11 cellular contexts compared by ENCODE assay signal in genomic region chr15:42584031-42584765, GRCh38. TPM values are rescaled to one million over a fixed set of nuclear protein-coding genes. Genes with fewer than 3 reads are reported as not detected.
DNase-seq lines count a peak whose midpoint lies in the region; ATAC-seq and TF ChIP-seq lines count a peak whose summit lies in the region.
"Had no signal": no experiment of that assay in that cellular context is flagged by ENCODE, and none has a peak within 500 bp of the region (broad histone marks: within the 10 kb centered on the region; RNA-seq: fewer than 3 reads in every experiment).

No MANE protein-coding gene starts in this region.

- H3K36me3 ChIP-seq in tibial nerve, result peaks cover 0 to 14% (median 0%) of the 10 kb centered on the region in 3 donors

- no peaks in the 10 kb centered on the region for H3K9me3 ChIP-seq in tibial nerve

- peaks cover 41% of the 10 kb centered on the region for H3K27me3 Mint-ChIP-seq in Calu3 (ENCODE audit: unreplicated experiment)

- DNase-seq in M059J (ENCODE audit: low read depth), result peak; percentile 64
- DNase-seq in astrocyte of the spinal cord (ENCODE audit: low read depth, low spot score), result peak; percentile 10
- DNase-seq in left kidney (ENCODE audit: low read depth, low spot score), result peak; percentile 58
- DNase-seq in tibial nerve (ENCODE audit: low spot score in 2 of 2), result no peak
- no peak for DNase-seq in Calu3
- DNase-seq: DMS153, GOT3, NCI-H1105 had no signal

- ATAC-seq in GM19351 (IDR thresholded peaks at IDR 0.05; ENCODE audit: unreplicated experiment) (no peak), HG02759 (IDR thresholded peaks at IDR 0.05; ENCODE audit: unreplicated experiment) (no peak)

- H3K9me3 Mint-ChIP-seq in Calu3 (ENCODE audit: low read depth, unreplicated experiment), result no peaks in the 10 kb centered on the region
- H3K9me3 Mint-ChIP-seq: activated T-helper 1 cell treated with anti-CD3 and anti-CD28 coated beads, Interleukin-12 subunit alpha, Interleukin-12 subunit beta, Interleukin-2, Interleukin-4 antibody, amounts not matched to agents 30 ng/mL and 10 ng/mL and 1 ng/mL, durations not matched to agents 14 hours and 24 hours and 36 hours had no signal

- no peak overlapping the region for H3K27ac Mint-ChIP-seq in Calu3 (ENCODE audit: unreplicated experiment)
- H3K27ac Mint-ChIP-seq: activated T-helper 1 cell treated with anti-CD3 and anti-CD28 coated beads, Interleukin-12 subunit alpha, Interleukin-12 subunit beta, Interleukin-2, Interleukin-4 antibody, amounts not matched to agents 30 ng/mL and 10 ng/mL and 1 ng/mL, durations not matched to agents 14 hours and 24 hours and 36 hours had no signal

- BruUV-seq in Calu3 (replicated peaks; lab: Mats Ljungman, UMichigan), result no TSS peak

- peaks cover 9% of the 10 kb centered on the region for H3K4me1 Mint-ChIP-seq in Calu3 (ENCODE audit: low read depth, unreplicated experiment)

- no peaks in the 10 kb centered on the region for H3K27me3 ChIP-seq in tibial nerve

- WGBS in tibial nerve, 2 donors, result 27 to 30% methylated on average over 4 of the region's 4 CpGs

- CTCF ChIA-PET in Calu3 (lab: Charles Lee), result interaction anchor here (0.5 kb wide), 1 partner anchor 102 kb away, joined by 3 read pairs; no protein-coding TSS in a partner anchor

- TF ChIP-seq POLR2A in tibial nerve (IDR thresholded peaks at IDR 0.05), result no peak

- in situ Hi-C loops in astrocyte of the spinal cord (cut with HindIII; ENCODE audit: low sequenced_read_pairs), result no loop called here

- TF ChIP-seq CTCF in astrocyte of the spinal cord (IDR thresholded peaks at IDR 0.05; ENCODE audit: low read depth, low read length) (no peak), tibial nerve (IDR thresholded peaks at IDR 0.05) (no peak), Calu3 (IDR thresholded peaks at IDR 0.05; ENCODE audit: unreplicated experiment) (no peak)

- peaks cover 0 to 83% (median 31%) of the 10 kb centered on the region in 4 donors for H3K4me1 ChIP-seq in tibial nerve

- H3K27ac ChIP-seq in tibial nerve, result peak overlapping the region; percentile 32 to 97 (median 84)

- no peaks in the 10 kb centered on the region for H3K36me3 Mint-ChIP-seq in Calu3 (ENCODE audit: insufficient read depth, unreplicated experiment)

- no peak for TF ChIP-seq EP300 in tibial nerve (IDR thresholded peaks at IDR 0.05)

- no peak overlapping the region for H3K4me3 Mint-ChIP-seq in Calu3 (ENCODE audit: low read depth, unreplicated experiment)
- H3K4me3 Mint-ChIP-seq: activated T-helper 1 cell treated with anti-CD3 and anti-CD28 coated beads, Interleukin-12 subunit alpha, Interleukin-12 subunit beta, Interleukin-2, Interleukin-4 antibody, amounts not matched to agents 30 ng/mL and 10 ng/mL and 1 ng/mL, durations not matched to agents 14 hours and 24 hours and 36 hours had no signal

- intact Hi-C loops in Calu3 (cut with micrococcal nuclease; ENCODE audit: unreplicated experiment), result no loop called here

- no peak overlapping the region for H3K4me3 ChIP-seq in astrocyte of the spinal cord (ENCODE audit: low read depth, low read length)
- no peak overlapping the region for H3K4me3 ChIP-seq in tibial nerve

RNA-seq across cellular contexts. Expression of gene STARD9, which starts 8.8 kb away (rescaled TPM):
- 1.4 and 2.7 TPM in 2 replicates for total RNA-seq in M059J (2014; rRNA removed; shearing (Covaris generic))
- 10 to 100 TPM; 66.6 to 95.1 (median 80.3) TPM for total RNA-seq in tibial nerve
- 0.59 and 0.92 TPM in 2 replicates for total RNA-seq in Calu3 (2022)

RNA-seq across cellular contexts. Expression of gene HAUS2, which starts 35.6 kb away (rescaled TPM):
- 62.4 and 138 TPM in 2 replicates for total RNA-seq in M059J (2014; rRNA removed; shearing (Covaris generic))
- total RNA-seq in tibial nerve (10 to 100 TPM; 17.1 to 29.1 (median 24.2) TPM), Calu3 (2022) (10.7 and 11.7 TPM in 2 replicates)

RNA-seq across cellular contexts. Expression of gene LRRC57, which starts 35.6 kb away (rescaled TPM):
- 14.8 and 16.8 TPM in 2 replicates for total RNA-seq in M059J (2014; rRNA removed; shearing (Covaris generic))
- 10 to 100 TPM; 16.1 to 29.5 (median 21.6) TPM for total RNA-seq in tibial nerve
- total RNA-seq in Calu3 (2022), result 9.2 and 13.7 TPM in 2 replicates

Comparison
In these comparisons a context has a peak if more than half of its experiments do, and no peak if none do; other contexts are left out.
1. DNase-seq: peak in M059J (single experiment), astrocyte of the spinal cord (single experiment) and left kidney (single experiment); none in tibial nerve (0 of 2) and Calu3 (single experiment).
2. RNA of gene STARD9, which starts 8.8 kb away (total RNA-seq): 66.6 to 95.1 TPM in tibial nerve; 1.4 to 2.7 TPM in M059J and 0.59 to 0.92 TPM in Calu3; every median in the first group is over 10 times any median in the second.